1 cellular context compared by ENCODE assay signal in genomic region chr9:136011703-136012496, GRCh38.
TF ChIP-seq lines count a peak whose summit lies in the region.

No MANE protein-coding gene starts in this region.

TF ChIP-seq in HepG2, 621 proteins besides CTCF, POLR2A, EP300 and RAD21 (continued from another document and continues in another):
- TF ChIP-seq FUBP1 (CRISPR knock-in tag; IDR thresholded peaks at IDR 0.05; ENCODE audit: borderline replicate concordance) (0 out of 2 replicates have a peak, but pooled peaks have one; percentile 31), MAFF (IDR thresholded peaks at IDR 0.05; ENCODE audit: low read depth, low read length) (no peak), SMC3 (IDR thresholded peaks at IDR 0.05; ENCODE audit: low read length) (no peak), MAZ (IDR thresholded peaks at IDR 0.05; ENCODE audit: borderline replicate concordance, low read depth, low read length) (peak; percentile 78), MAZ (CRISPR knock-in tag; IDR thresholded peaks at IDR 0.05; ENCODE audit: low read depth) (peak; percentile 97), PBX2 (CRISPR knock-in tag; IDR thresholded peaks at IDR 0.05) (no peak), SAFB2 (CRISPR knock-in tag; IDR thresholded peaks at IDR 0.05; ENCODE audit: borderline replicate concordance, low read depth) (peak; percentile 39; the same call in 1 of the 2 replicates), NCOA1 (CRISPR knock-in tag; IDR thresholded peaks at IDR 0.05) (no peak; the same call in 1 of the 2 replicates), MTA3 (CRISPR knock-in tag; IDR thresholded peaks at IDR 0.05) (no peak), ZNF879 (CRISPR knock-in tag; IDR thresholded peaks at IDR 0.05) (peak; percentile 97), ZBTB43 (CRISPR knock-in tag; conservative IDR thresholded peaks at IDR 0.05) (peak; percentile 92), ISX (CRISPR knock-in tag; conservative IDR thresholded peaks at IDR 0.05) (no peak), ZNF33B (CRISPR knock-in tag; IDR thresholded peaks at IDR 0.05) (peak; percentile 85), HMGA1 (CRISPR knock-in tag; conservative IDR thresholded peaks at IDR 0.05) (no peak), ZNF816 (CRISPR knock-in tag; IDR thresholded peaks at IDR 0.05; ENCODE audit: borderline replicate concordance) (peak; percentile 86; the same call in 1 of the 2 replicates), JUN (CRISPR knock-in tag; IDR thresholded peaks at IDR 0.05) (peak; percentile 82), ZNF644 (CRISPR knock-in tag; IDR thresholded peaks at IDR 0.05; ENCODE audit: low read depth) (no peak; the same call in 1 of the 2 replicates), CENPX (CRISPR knock-in tag; IDR thresholded peaks at IDR 0.05) (no peak), BATF2 (CRISPR knock-in tag; IDR thresholded peaks at IDR 0.05) (peak; percentile 57; the same call in 1 of the 2 replicates), POLR2AphosphoS5 (IDR thresholded peaks at IDR 0.05; ENCODE audit: low read depth, low read length) (no peak; the same call in 1 of the 2 replicates), JUNB (CRISPR knock-in tag; IDR thresholded peaks at IDR 0.05; ENCODE audit: borderline replicate concordance) (no peak), CSRNP1 (CRISPR knock-in tag; IDR thresholded peaks at IDR 0.05) (peak; percentile 97), HNRNPLL (IDR thresholded peaks at IDR 0.05; ENCODE audit: low read depth, low read length, poor library complexity, severe bottlenecking) (peak; percentile 58), ZNF205 (CRISPR knock-in tag; IDR thresholded peaks at IDR 0.05) (peak; percentile 80), ZBTB8A (CRISPR knock-in tag; IDR thresholded peaks at IDR 0.05; ENCODE audit: borderline replicate concordance, low read depth) (no peak), RNF2 (conservative IDR thresholded peaks at IDR 0.05; ENCODE audit: low read depth) (peak; percentile 88), ZNF546 (CRISPR knock-in tag; conservative IDR thresholded peaks at IDR 0.05) (peak; percentile 79; the same call in 1 of the 2 replicates), ZNF704 (CRISPR knock-in tag; IDR thresholded peaks at IDR 0.05; ENCODE audit: borderline replicate concordance) (peak; percentile 75; the same call in 1 of the 2 replicates), ZNF674 (CRISPR knock-in tag; IDR thresholded peaks at IDR 0.05; ENCODE audit: low read depth) (0 out of 2 replicates have a peak, but pooled peaks have one; percentile 82), SSRP1 (CRISPR knock-in tag; IDR thresholded peaks at IDR 0.05) (no peak), THAP11 (CRISPR knock-in tag; IDR thresholded peaks at IDR 0.05) (peak; percentile 89), FOXP1 (IDR thresholded peaks at IDR 0.05) (no peak), FOXP1 (CRISPR knock-in tag; IDR thresholded peaks at IDR 0.05) (peak; percentile 72), IRX3 (CRISPR knock-in tag; IDR thresholded peaks at IDR 0.05; ENCODE audit: borderline replicate concordance, low read depth) (peak; percentile 92; the same call in 1 of the 2 replicates), AKNA (CRISPR knock-in tag; IDR thresholded peaks at IDR 0.05; ENCODE audit: borderline replicate concordance) (no peak), BCL6 (CRISPR knock-in tag; IDR thresholded peaks at IDR 0.05) (peak; percentile 48), YEATS2 (CRISPR knock-in tag; IDR thresholded peaks at IDR 0.05; ENCODE audit: borderline replicate concordance) (peak; percentile 94; the same call in 1 of the 2 replicates), PRMT3 (CRISPR knock-in tag; IDR thresholded peaks at IDR 0.05; ENCODE audit: borderline replicate concordance, low read depth) (peak; percentile 92; the same call in 1 of the 2 replicates), NR2F1 (CRISPR knock-in tag; IDR thresholded peaks at IDR 0.05) (peak; percentile 70 to 83; a peak in 3 of 4 replicates), PATZ1 (CRISPR knock-in tag; IDR thresholded peaks at IDR 0.05) (peak; percentile 91), BRD4 (CRISPR knock-in tag; IDR thresholded peaks at IDR 0.05) (peak; percentile 75), GATA4 (IDR thresholded peaks at IDR 0.05; ENCODE audit: borderline replicate concordance, low read depth) (no peak; the same call in 1 of the 2 replicates), ZNF317 (CRISPR knock-in tag; IDR thresholded peaks at IDR 0.05) (peak; percentile 85), ZNF280B (CRISPR knock-in tag; IDR thresholded peaks at IDR 0.05; ENCODE audit: borderline replicate concordance) (no peak; the same call in 1 of the 2 replicates), PREB (CRISPR knock-in tag; IDR thresholded peaks at IDR 0.05) (no peak), ZKSCAN1 (IDR thresholded peaks at IDR 0.05; ENCODE audit: low read length) (no peak), AGO1 (IDR thresholded peaks at IDR 0.05; ENCODE audit: low read depth, low read length, poor library complexity, severe bottlenecking) (no peak), ZBTB7A (CRISPR knock-in tag; IDR thresholded peaks at IDR 0.05) (peak; percentile 76), ZNF460 (CRISPR knock-in tag; IDR thresholded peaks at IDR 0.05; ENCODE audit: borderline replicate concordance) (peak; percentile 57; the same call in 1 of the 2 replicates), RFX3 (CRISPR knock-in tag; IDR thresholded peaks at IDR 0.05) (no peak)
